In genomic region chr15:99385865-99386264, GRCh38 we compare ENCODE assay signal across 1 cellular context.
TF ChIP-seq lines count a peak whose summit lies in the region.

No MANE protein-coding gene starts in this region.

TF ChIP-seq in liver, 16 proteins besides CTCF, POLR2A, EP300 and RAD21 (continued from another document):
- TF ChIP-seq ATF3 (IDR thresholded peaks at IDR 0.05): no peak
- peak; percentile 54 for TF ChIP-seq SP1 (IDR thresholded peaks at IDR 0.05)
- TF ChIP-seq HNF4A (conservative IDR thresholded peaks at IDR 0.05): peak; percentile 76
- TF ChIP-seq FOXA2 (IDR thresholded peaks at IDR 0.05): no peak
- no peak for TF ChIP-seq HNF4G (IDR thresholded peaks at IDR 0.05)
- peak in 1 of 2 donors; percentile 36 for TF ChIP-seq RXRA (IDR thresholded peaks at IDR 0.05)
- TF ChIP-seq JUND (IDR thresholded peaks at IDR 0.05): peak in 1 of 2 donors; percentile 44
